In genomic region chr17:72119280-72119962, GRCh38 we compare ENCODE assay signal across 9 cellular contexts. TPM values are rescaled to one million over a fixed set of nuclear protein-coding genes. Genes with fewer than 3 reads are reported as not detected.
A peak's percentile ranks its signal among the peaks of the same experiment; 100 is the strongest.
DNase-seq lines count a peak whose midpoint lies in the region; ATAC-seq and TF ChIP-seq lines count a peak whose summit lies in the region.
"Had no signal": no experiment of that assay in that cellular context is flagged by ENCODE, and none has a peak within 500 bp of the region (broad histone marks: within the 10 kb centered on the region; RNA-seq: fewer than 3 reads in every experiment).

No MANE protein-coding gene starts in this region.

- POLR2A ChIA-PET in Caco-2 (lab: Charles Lee): interaction anchor here (0.7 kb wide), 3 partner anchors 289 to 645 kb away, joined by 3 to 10 read pairs (median 4); no protein-coding TSS in a partner anchor

- BruUV-seq in Caco-2 (replicated peaks; lab: Mats Ljungman, UMichigan): no TSS peak

- H3K4me1 ChIP-seq in Caco-2: peaks cover 16% of the 10 kb centered on the region
- H3K4me1 ChIP-seq in osteoblast (ENCODE audit: insufficient read depth, low read length): peaks cover 28% of the 10 kb centered on the region
- H3K4me1 ChIP-seq in mucosa of descending colon (ENCODE audit: low read depth): peaks cover 8% of the 10 kb centered on the region

- H3K27me3 ChIP-seq in Caco-2 (replicated peaks; ENCODE audit: control insufficient read depth, insufficient read depth, low read length) (no peaks in the 10 kb centered on the region), osteoblast (ENCODE audit: insufficient read depth, low read length) (peaks cover 44% of the 10 kb centered on the region)

- ATAC-seq in mucosa of descending colon: no peak
- ATAC-seq: stimulated activated naive CD8-positive, alpha-beta T cell treated with anti-CD3 and anti-CD28 coated beads, Interleukin-15, Interleukin-2, amounts not matched to agents 100 U/mL and 50 U/mL, for 24 hours had no signal

- CTCF ChIA-PET in Caco-2 (lab: Charles Lee): interaction anchor here (1.4 kb wide), 1 partner anchor 32 kb away, joined by 10 read pairs; no protein-coding TSS in a partner anchor

- peaks cover 43% of the 10 kb centered on the region for H3K36me3 Mint-ChIP-seq in Caco-2 (ENCODE audit: insufficient read depth, unreplicated experiment)
- peaks cover 10% of the 10 kb centered on the region for H3K36me3 Mint-ChIP-seq in endothelial cell (ENCODE audit: low read depth, unreplicated experiment)

- H3K4me1 Mint-ChIP-seq in Caco-2 (ENCODE audit: low read depth, unreplicated experiment) (peaks cover 9% of the 10 kb centered on the region), endothelial cell (ENCODE audit: unreplicated experiment) (peaks cover 21% of the 10 kb centered on the region)

- no peaks in the 10 kb centered on the region for H4K20me1 ChIP-seq in osteoblast (ENCODE audit: insufficient read depth, low read length)

- intact Hi-C loops in Caco-2 (cut with micrococcal nuclease; ENCODE audit: unreplicated experiment) (loop anchor here (2.0 to 5.0 kb wide), 2 partner anchors 162 to 881 kb away; no protein-coding TSS in a partner anchor), mucosa of descending colon (cut with DNase I, micrococcal nuclease) (loop anchor here in 1 of 2 donors (10.0 kb wide), 1 partner anchor 645 kb away; no protein-coding TSS in a partner anchor)

- TF ChIP-seq CTCF in Caco-2 (IDR thresholded peaks at IDR 0.05; ENCODE audit: insufficient read depth in 1 of 2, low read depth in 1 of 2, low read length in 1 of 2, severe bottlenecking in 1 of 2, unreplicated experiment in 1 of 2) (no peak), endothelial cell (IDR thresholded peaks at IDR 0.05; ENCODE audit: unreplicated experiment) (no peak), osteoblast (IDR thresholded peaks at IDR 0.05; ENCODE audit: extremely low read depth, low read depth, low read length) (no peak), mucosa of descending colon (IDR thresholded peaks at IDR 0.05) (no peak)

- H3K4me3 ChIP-seq in Caco-2 (ENCODE audit: low read depth, low read length) (peak overlapping the region; percentile 71), osteoblast (ENCODE audit: insufficient read depth, low read length) (peak overlapping the region; percentile 95), mucosa of descending colon (no peak overlapping the region)

- H3K27ac ChIP-seq in osteoblast (ENCODE audit: low read depth, low read length): no peak overlapping the region

- peaks cover 27% of the 10 kb centered on the region for H3K79me2 ChIP-seq in osteoblast (ENCODE audit: insufficient read depth, low read length)

- H3K9me3 Mint-ChIP-seq in Caco-2 (ENCODE audit: unreplicated experiment) (no peaks in the 10 kb centered on the region), endothelial cell (ENCODE audit: unreplicated experiment) (no peaks in the 10 kb centered on the region)

- peak overlapping the region; percentile 98 for H3K4me2 ChIP-seq in osteoblast (ENCODE audit: insufficient read depth, low read length)

- H2AFZ ChIP-seq in osteoblast (ENCODE audit: low read length): no peak overlapping the region

- DNase-seq in Caco-2 (no peak), NCI-H748 (lab: John Stamatoyannopoulos, UW; ENCODE audit: unreplicated experiment) (peak; percentile 83), endothelial cell (ENCODE audit: low spot score) (no peak), osteoblast (ENCODE audit: insufficient read length, low spot score, missing footprints) (no peak), GM19238 (ENCODE audit: insufficient read length, low spot score) (no peak), mucosa of descending colon (no peak), amniotic stem cell (lab: John Stamatoyannopoulos, UW) (no peak)
- DNase-seq in activated naive CD4-positive, alpha-beta T cell (lab: John Stamatoyannopoulos, UW): no peak
- DNase-seq: stimulated activated naive CD8-positive, alpha-beta T cell treated with anti-CD3 and anti-CD28 coated beads, Interleukin-15, Interleukin-2, amounts not matched to agents 100 U/mL and 50 U/mL, for 24 hours had no signal

- H3K27ac Mint-ChIP-seq in Caco-2 (ENCODE audit: unreplicated experiment) (no peak overlapping the region), endothelial cell (ENCODE audit: unreplicated experiment) (no peak overlapping the region)

- peaks cover 1% of the 10 kb centered on the region; the same call in 1 of the 2 replicates for H3K36me3 ChIP-seq in Caco-2 (ENCODE audit: control insufficient read depth, insufficient read depth, low read length)
- H3K36me3 ChIP-seq in osteoblast (ENCODE audit: insufficient read depth, low read length): peaks cover 4% of the 10 kb centered on the region
- no peaks in the 10 kb centered on the region for H3K36me3 ChIP-seq in mucosa of descending colon (ENCODE audit: low read depth)

- H3K27me3 Mint-ChIP-seq in Caco-2 (ENCODE audit: insufficient read depth, unreplicated experiment) (no peaks in the 10 kb centered on the region), endothelial cell (ENCODE audit: unreplicated experiment) (peaks cover 22% of the 10 kb centered on the region)

- H3K4me3 Mint-ChIP-seq in Caco-2 (ENCODE audit: unreplicated experiment): peak overlapping the region; percentile 84
- H3K4me3 Mint-ChIP-seq in endothelial cell (ENCODE audit: unreplicated experiment): peak overlapping the region; percentile 91

- no peaks in the 10 kb centered on the region for H3K9me3 ChIP-seq in Caco-2
- no peaks in the 10 kb centered on the region for H3K9me3 ChIP-seq in osteoblast (ENCODE audit: low read depth, low read length)
- H3K9me3 ChIP-seq in mucosa of descending colon: no peaks in the 10 kb centered on the region

RNA-seq across cellular contexts. Expression of gene SOX9, which starts 1.4 kb away (rescaled TPM):
- total RNA-seq in Caco-2 (2022) (46.2 and 51.5 TPM in 2 replicates), endothelial cell (ENCODE audit: unreplicated experiment) (5.1 TPM), osteoblast (6.5 and 8.3 TPM in 2 replicates), mucosa of descending colon (10 to 100 TPM; 17.2 to 46.0 (median 39.8) TPM)
